Comparison of ENCODE assay signal across 8 cellular contexts in the genomic region with DNA sequence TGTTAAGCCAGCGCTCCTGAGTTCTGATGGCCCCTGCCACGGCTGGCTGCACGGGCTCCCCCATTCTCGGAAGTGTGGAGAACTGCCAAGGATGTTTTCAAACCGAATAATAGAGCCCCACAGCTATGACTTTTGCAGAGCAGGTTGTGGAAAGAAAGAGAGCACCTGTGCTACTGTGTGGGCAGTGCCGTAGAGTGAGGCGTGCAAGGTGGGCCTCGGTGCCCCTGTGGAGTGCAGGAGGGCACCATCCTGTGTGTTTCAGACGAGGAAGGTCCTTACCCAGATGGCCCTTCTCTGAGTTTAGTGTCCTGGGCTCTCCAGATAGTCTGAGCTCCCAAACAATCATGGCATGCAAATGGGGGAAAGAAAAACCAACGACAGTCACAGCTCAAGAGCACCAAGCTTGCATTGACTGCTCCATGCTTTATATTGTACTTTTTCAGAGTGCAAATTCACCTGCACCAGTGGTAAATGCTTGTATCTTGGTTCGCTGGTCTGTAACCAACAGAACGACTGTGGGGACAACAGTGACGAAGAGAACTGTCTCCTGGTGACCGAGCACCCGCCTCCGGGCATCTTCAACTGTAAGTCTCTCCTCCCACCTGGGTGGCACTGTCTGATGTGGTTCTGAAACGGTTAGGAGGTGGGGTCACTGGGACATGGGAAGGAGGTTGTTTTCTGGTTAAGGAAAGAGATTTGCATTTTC.
DNase-seq lines count a peak whose midpoint lies in the region; ATAC-seq and TF ChIP-seq lines count a peak whose summit lies in the region.

No MANE protein-coding gene starts in this region.

- no peak overlapping the region for H3K4me3 ChIP-seq in ovary

- H3K27ac ChIP-seq in ovary, result no peak overlapping the region

- H3K4me1 ChIP-seq in ovary (ENCODE audit: insufficient read depth), result no peaks in the 10 kb centered on the region

- no peaks in the 10 kb centered on the region for H3K9me3 ChIP-seq in ovary

- peak; percentile 52 for ATAC-seq in GM21423 (IDR thresholded peaks at IDR 0.05; ENCODE audit: unreplicated experiment)
- no peak for ATAC-seq in Right ventricle myocardium inferior

- no peak for TF ChIP-seq CTCF in ovary (IDR thresholded peaks at IDR 0.05)

- WGBS in ovary, 3 donors, result 85 to 86% (median 85%) methylated on average over 17 of the region's 17 CpGs

- no peaks in the 10 kb centered on the region for H3K36me3 ChIP-seq in ovary

- DNase-seq in activated CD4-positive, alpha-beta T cell treated with anti-CD3 and anti-CD28 coated beads for 4 hours, result peak; percentile 55
- peak; percentile 32 for DNase-seq in activated naive CD8-positive, alpha-beta T cell treated with anti-CD3 and anti-CD28 coated beads, Interleukin-2, amount 50 U/mL, for 16 hours (ENCODE audit: low read depth, low spot score)
- peak; percentile 52 for DNase-seq in stimulated activated CD4-positive, alpha-beta T cell treated with anti-CD3 and anti-CD28 coated beads, Interleukin-4, amount 100 ng/mL, for 1 hour
- DNase-seq in COLO668 (lab: John Stamatoyannopoulos, UW; ENCODE audit: unreplicated experiment) (no peak), Right ventricle myocardium inferior (ENCODE audit: missing footprints) (no peak), cardiac septum (ENCODE audit: low spot score) (no peak), ovary (no peak)

- TF ChIP-seq EP300 in ovary (IDR thresholded peaks at IDR 0.05), result no peak

- no peak for TF ChIP-seq POLR2A in ovary (IDR thresholded peaks at IDR 0.05)

- intact Hi-C loops in Right ventricle myocardium inferior (cut with DNase I), result no loop called here
- intact Hi-C loops in cardiac septum (cut with DNase I), result loop anchor here (5.0 to 10.0 kb wide), 2 partner anchors 61 to 177 kb away; no protein-coding TSS in a partner anchor
- intact Hi-C loops in ovary (cut with DNase I), result loop anchor here in 1 of 4 donors (5.0 kb wide), 1 partner anchor 131 kb away; no protein-coding TSS in a partner anchor

- no peaks in the 10 kb centered on the region for H3K27me3 ChIP-seq in ovary

Comparison
In these comparisons a context has a peak if more than half of its experiments do, and no peak if none do; other contexts are left out.
1. DNase-seq: peak in activated CD4-positive, alpha-beta T cell treated with anti-CD3 and anti-CD28 coated beads for 4 hours (2 of 2), activated naive CD8-positive, alpha-beta T cell treated with anti-CD3 and anti-CD28 coated beads, Interleukin-2, amount 50 U/mL, for 16 hours (single experiment) and stimulated activated CD4-positive, alpha-beta T cell treated with anti-CD3 and anti-CD28 coated beads, Interleukin-4, amount 100 ng/mL, for 1 hour (single experiment); none in COLO668 (single experiment), Right ventricle myocardium inferior (single experiment), cardiac septum (single experiment) and ovary (0 of 5).